In genomic region chr12:64665506-64665905, GRCh38 we compare ENCODE assay signal across 9 cellular contexts. TPM values are rescaled to one million over a fixed set of nuclear protein-coding genes. Genes with fewer than 3 reads are reported as not detected.
DNase-seq lines count a peak whose midpoint lies in the region; ATAC-seq and TF ChIP-seq lines count a peak whose summit lies in the region.
"Had no signal": no experiment of that assay in that cellular context is flagged by ENCODE, and none has a peak within 500 bp of the region (broad histone marks: within the 10 kb centered on the region; RNA-seq: fewer than 3 reads in every experiment).

No MANE protein-coding gene starts in this region.

- H3K27me3 ChIP-seq in mesenchymal stem cell (ENCODE audit: control insufficient read depth in 1 of 2, insufficient read depth in 1 of 2, low read length in 2 of 2) (no peaks in the 10 kb centered on the region), brain microvascular endothelial cell (replicated peaks) (no peaks in the 10 kb centered on the region)

- H3K18ac ChIP-seq in mesenchymal stem cell (ENCODE audit: low read depth in 1 of 2, low read length in 2 of 2) = peak overlapping the region in 1 of 2 experiments; percentile 81

- H4K8ac ChIP-seq in mesenchymal stem cell (ENCODE audit: low read length) = no peak overlapping the region

- H3K36me3 Mint-ChIP-seq in activated T-cell treated with anti-CD3 and anti-CD28 coated beads, Interleukin-2, amount 50 U/mL, for 4 hours (ENCODE audit: insufficient read depth) = peaks cover 3% of the 10 kb centered on the region

- DNase-seq in Right ventricle myocardium superior = no peak
- DNase-seq in left cardiac atrium = no peak
- DNase-seq in activated T-cell treated with anti-CD3 and anti-CD28 coated beads, Interleukin-2, amount 50 U/mL, for 4 hours = no peak
- peak; percentile 70 for DNase-seq in mesenchymal stem cell
- DNase-seq in G401 (ENCODE audit: low spot score) = no peak
- no peak for DNase-seq in brain microvascular endothelial cell
- DNase-seq in sciatic nerve (ENCODE audit: low spot score) = no peak

- H3K9me3 Mint-ChIP-seq in activated T-cell treated with anti-CD3 and anti-CD28 coated beads, Interleukin-2, amount 50 U/mL, for 4 hours = no peaks in the 10 kb centered on the region
- H3K9me3 Mint-ChIP-seq: dendritic cell treated with granulocyte-macrophage colony-stimulating factor and Interleukin-4, amounts not matched to agents 40 ng/mL and 50 ng/mL, for 4 days had no signal

- H2BK12ac ChIP-seq in mesenchymal stem cell (ENCODE audit: low read length in 2 of 2) = peak overlapping the region in 1 of 2 experiments; percentile 6

- H3K4me3 Mint-ChIP-seq in activated T-cell treated with anti-CD3 and anti-CD28 coated beads, Interleukin-2, amount 50 U/mL, for 4 hours = peak overlapping the region; percentile 49
- H3K4me3 Mint-ChIP-seq: dendritic cell treated with granulocyte-macrophage colony-stimulating factor and Interleukin-4, amounts not matched to agents 40 ng/mL and 50 ng/mL, for 4 days had no signal

- no peak overlapping the region for H2BK120ac ChIP-seq in mesenchymal stem cell (ENCODE audit: low read depth, low read length)

- H2AFZ ChIP-seq in mesenchymal stem cell (ENCODE audit: low read depth, low read length) = no peak overlapping the region

- H4K91ac ChIP-seq in mesenchymal stem cell (ENCODE audit: low read length) = no peak overlapping the region

- H3K4me2 ChIP-seq in mesenchymal stem cell (ENCODE audit: low read length, poor library complexity, severe bottlenecking) = no peak overlapping the region

- peak; percentile 44 for ATAC-seq in Right ventricle myocardium superior (ENCODE audit: poor library complexity)
- no peak for ATAC-seq in left cardiac atrium
- peak; percentile 30 for ATAC-seq in HG03097 (IDR thresholded peaks at IDR 0.05; ENCODE audit: low FRiP score, unreplicated experiment)
- ATAC-seq in activated T-cell treated with anti-CD3 and anti-CD28 coated beads, Interleukin-2, amount 50 U/mL, for 4 hours = peak; percentile 35 to 42
- ATAC-seq in sciatic nerve = no peak

- H3K27ac ChIP-seq in mesenchymal stem cell (ENCODE audit: low read length, poor library complexity, severe bottlenecking) (no peak overlapping the region), brain microvascular endothelial cell (no peak overlapping the region)

- H2BK5ac ChIP-seq in mesenchymal stem cell (ENCODE audit: low read depth, low read length, poor library complexity, severe bottlenecking) = no peak overlapping the region

- H2BK15ac ChIP-seq in mesenchymal stem cell (ENCODE audit: low read depth, poor library complexity, severe bottlenecking) = no peak overlapping the region

- no peak overlapping the region for H2AK5ac ChIP-seq in mesenchymal stem cell (ENCODE audit: low read length, severe bottlenecking)

- no peaks in the 10 kb centered on the region for H3K9me3 ChIP-seq in mesenchymal stem cell (ENCODE audit: control insufficient read depth, low read length)

- in situ Hi-C loops in G401 (cut with HindIII; ENCODE audit: low sequenced_read_pairs) = no loop called here
- in situ Hi-C loops in brain microvascular endothelial cell (cut with HindIII; ENCODE audit: low pct_ligation_motif_present, low sequenced_read_pairs) = no loop called here

- H3K27me3 Mint-ChIP-seq in activated T-cell treated with anti-CD3 and anti-CD28 coated beads, Interleukin-2, amount 50 U/mL, for 4 hours (ENCODE audit: low read depth) = no peaks in the 10 kb centered on the region
- H3K27me3 Mint-ChIP-seq: dendritic cell treated with granulocyte-macrophage colony-stimulating factor and Interleukin-4, amounts not matched to agents 40 ng/mL and 50 ng/mL, for 4 days had no signal

- no peak overlapping the region for H3K9ac ChIP-seq in mesenchymal stem cell (ENCODE audit: low read length)

- no peak overlapping the region for H3K4ac ChIP-seq in mesenchymal stem cell (ENCODE audit: low read depth in 1 of 2, low read length in 2 of 2)

- no peak for TF ChIP-seq CTCF in brain microvascular endothelial cell (IDR thresholded peaks at IDR 0.05; ENCODE audit: low read depth, low read length, missing control alignments)

- peaks cover 9% of the 10 kb centered on the region for H3K4me1 ChIP-seq in mesenchymal stem cell (ENCODE audit: control insufficient read depth, insufficient read depth, low read depth, low read length)

- H3K79me1 ChIP-seq in mesenchymal stem cell (replicated peaks; ENCODE audit: low read length, poor library complexity, severe bottlenecking) = peaks cover 28% of the 10 kb centered on the region

- intact Hi-C loops in Right ventricle myocardium superior (cut with DNase I) = no loop called here
- intact Hi-C loops in left cardiac atrium (cut with DNase I) = no loop called here
- intact Hi-C loops in sciatic nerve (cut with DNase I) = no loop called here

- H3K4me3 ChIP-seq in mesenchymal stem cell (ENCODE audit: insufficient read depth in 1 of 2, low read depth in 1 of 2, low read length in 2 of 2) = no peak overlapping the region
- H3K4me3 ChIP-seq in brain microvascular endothelial cell (ENCODE audit: low read depth, low read length) = no peak overlapping the region

- H3K23ac ChIP-seq in mesenchymal stem cell (ENCODE audit: low read length in 2 of 2) = no peak overlapping the region

- H3K36me3 ChIP-seq in mesenchymal stem cell (ENCODE audit: control insufficient read depth in 1 of 2, insufficient read depth in 2 of 2, low read depth in 1 of 2, low read length in 2 of 2) (no peaks in the 10 kb centered on the region), brain microvascular endothelial cell (replicated peaks) (no peaks in the 10 kb centered on the region)

- 72% methylated on average over 4 of the region's 4 CpGs for WGBS in mesenchymal stem cell

- peaks cover 90% of the 10 kb centered on the region for H3K4me1 Mint-ChIP-seq in activated T-cell treated with anti-CD3 and anti-CD28 coated beads, Interleukin-2, amount 50 U/mL, for 4 hours (ENCODE audit: low read depth)

- H3K14ac ChIP-seq in mesenchymal stem cell (ENCODE audit: low read length in 2 of 2) = no peak overlapping the region

RNA-seq across cellular contexts. Expression of gene RASSF3, which starts 55.2 kb away (rescaled TPM):
- 117 TPM for total RNA-seq in Right ventricle myocardium superior
- total RNA-seq in left cardiac atrium = 100 to 1,000 TPM; 116 to 118 TPM
- 10 to 100 TPM; 44.2 to 47.6 (median 46.2) TPM for total RNA-seq in activated T-cell treated with anti-CD3 and anti-CD28 coated beads, Interleukin-2, amount 50 U/mL, for 4 hours
- 30.7 TPM for polyA plus RNA-seq in mesenchymal stem cell (2013, experiment 1 of 2)
- 32.3 TPM for polyA plus RNA-seq in mesenchymal stem cell (2013, experiment 2 of 2)
- 41.8 and 43.4 TPM in 2 replicates for total RNA-seq in G401 (2014; rRNA removed; shearing (Covaris generic))
- total RNA-seq in sciatic nerve = 49.3 TPM

Comparison
In these comparisons a context has a peak if more than half of its experiments do, and no peak if none do; other contexts are left out.
1. ATAC-seq: peak in Right ventricle myocardium superior (single experiment), HG03097 (single experiment) and activated T-cell treated with anti-CD3 and anti-CD28 coated beads, Interleukin-2, amount 50 U/mL, for 4 hours (2 of 2); none in left cardiac atrium (0 of 2) and sciatic nerve (single experiment).